16 cellular contexts compared by ENCODE assay signal in the genomic region with DNA sequence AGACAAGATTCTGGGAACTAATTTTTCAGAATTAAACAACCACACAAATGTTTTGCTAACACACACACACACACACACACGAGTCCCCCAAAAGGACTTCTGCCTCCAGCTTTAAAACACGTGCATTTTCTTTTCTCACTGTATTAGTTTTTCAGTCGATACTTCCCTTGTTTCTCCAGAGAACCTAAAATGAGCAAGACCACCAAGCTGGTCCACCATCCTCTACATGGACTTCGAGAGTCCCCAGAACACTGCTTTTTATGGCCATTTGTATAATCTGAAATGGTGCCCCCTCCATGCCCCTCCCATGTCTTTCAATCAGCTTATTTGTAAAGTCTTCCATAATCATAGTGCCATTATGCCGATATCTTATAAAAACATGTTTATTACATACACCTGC. TPM values are rescaled to one million over a fixed set of nuclear protein-coding genes. Genes with fewer than 3 reads are reported as not detected.
DNase-seq lines count a peak whose midpoint lies in the region; ATAC-seq and TF ChIP-seq lines count a peak whose summit lies in the region.
"Had no signal": no experiment of that assay in that cellular context is flagged by ENCODE, and none has a peak within 500 bp of the region (broad histone marks: within the 10 kb centered on the region; RNA-seq: fewer than 3 reads in every experiment).

No MANE protein-coding gene starts in this region.

- intact Hi-C loops in OCI-LY7 (cut with micrococcal nuclease; ENCODE audit: unreplicated experiment): loop anchor here (1.0 to 10.0 kb wide), 5 partner anchors 76 to 584 kb away; a partner anchor contains a TSS
- intact Hi-C loops in colonic mucosa (cut with DNase I): no loop called here
- intact Hi-C loops in right cardiac atrium (cut with DNase I): no loop called here
- intact Hi-C loops in tibial artery (cut with DNase I; ENCODE audit: low total_unique reads): no loop called here

- H4K20me1 ChIP-seq in OCI-LY7 (ENCODE audit: insufficient read depth, low read length): no peaks in the 10 kb centered on the region

- DNase-seq in activated T-cell treated with anti-CD3 and anti-CD28 coated beads, Interleukin-2, amount 50 U/mL, for 24 hours: no peak
- DNase-seq in activated T-cell treated with anti-CD3 and anti-CD28 coated beads for 4 hours: no peak
- no peak for DNase-seq in OCI-LY7 (ENCODE audit: low spot score)
- no peak for DNase-seq in colonic mucosa
- no peak for DNase-seq in stimulated activated naive CD8-positive, alpha-beta T cell treated with anti-CD3 and anti-CD28 coated beads, Interleukin-15, amount 100 ng/mL, for 72 hours
- DNase-seq in right cardiac atrium: no peak
- no peak for DNase-seq in tibial artery
- DNase-seq: GM23248, hippocampal formation, NCI-H1092, NCI-H2227 treated with DMSO at 0.1 percent for 48 hours, uterus, WERI-Rb-1 had no signal

- H3K4me2 ChIP-seq in OCI-LY7 (ENCODE audit: low read length): peak overlapping the region; percentile 87

- H3K9me3 ChIP-seq in OCI-LY7 (ENCODE audit: low read length) (no peaks in the 10 kb centered on the region), colonic mucosa (no peaks in the 10 kb centered on the region), right cardiac atrium (ENCODE audit: control insufficient read depth, low read length) (no peaks in the 10 kb centered on the region), tibial artery (no peaks in the 10 kb centered on the region)
- H3K9me3 ChIP-seq: uterus had no signal

- H3K4me1 ChIP-seq in OCI-LY7 (ENCODE audit: insufficient read depth, low read length, poor library complexity, severe bottlenecking) (peaks cover 93% of the 10 kb centered on the region), colonic mucosa (peaks cover 4% of the 10 kb centered on the region), right cardiac atrium (ENCODE audit: control insufficient read depth, insufficient read depth, low read length) (peaks cover 2% of the 10 kb centered on the region), tibial artery (no peaks in the 10 kb centered on the region)
- H3K4me1 ChIP-seq: uterus had no signal

- CTCF ChIA-PET in OCI-LY7 (lab: Charles Lee; ENCODE audit: unreplicated experiment): no interaction called here

- H3K4me1 Mint-ChIP-seq in activated T-cell treated with anti-CD3 and anti-CD28 coated beads, Interleukin-2, amount 50 U/mL, for 24 hours (ENCODE audit: low read depth): peaks cover 97% of the 10 kb centered on the region
- peaks cover 98% of the 10 kb centered on the region for H3K4me1 Mint-ChIP-seq in stimulated activated naive CD8-positive, alpha-beta T cell treated with anti-CD3 and anti-CD28 coated beads, Interleukin-15, amount 100 ng/mL, for 72 hours

- peaks cover 7% of the 10 kb centered on the region for H3K9me3 Mint-ChIP-seq in activated T-cell treated with anti-CD3 and anti-CD28 coated beads, Interleukin-2, amount 50 U/mL, for 24 hours
- H3K9me3 Mint-ChIP-seq in stimulated activated naive CD8-positive, alpha-beta T cell treated with anti-CD3 and anti-CD28 coated beads, Interleukin-15, amount 100 ng/mL, for 72 hours: peaks cover 7 to 8% of the 10 kb centered on the region in 2 donors

- peak overlapping the region; percentile 42 for H3K4me3 ChIP-seq in OCI-LY7 (ENCODE audit: low read depth, low read length, poor library complexity, severe bottlenecking)
- no peak overlapping the region for H3K4me3 ChIP-seq in colonic mucosa
- H3K4me3 ChIP-seq in right cardiac atrium (ENCODE audit: low read length): no peak overlapping the region
- no peak overlapping the region for H3K4me3 ChIP-seq in tibial artery
- H3K4me3 ChIP-seq: GM23248, uterus had no signal

- H3K36me3 ChIP-seq in OCI-LY7 (ENCODE audit: insufficient read depth, low read length) (no peaks in the 10 kb centered on the region), colonic mucosa (no peaks in the 10 kb centered on the region), tibial artery (no peaks in the 10 kb centered on the region)
- H3K36me3 ChIP-seq: uterus, WERI-Rb-1 had no signal

- POLR2A ChIA-PET in OCI-LY7 (lab: Charles Lee): interaction anchor here (0.7 to 8.9 kb wide), 9 partner anchors 9 to 189 kb away, joined by 3 to 114 read pairs (median 4); a partner anchor contains a TSS

- WGBS in right cardiac atrium: 84% methylated on average over 5 of the region's 5 CpGs

- H3K27me3 Mint-ChIP-seq in activated T-cell treated with anti-CD3 and anti-CD28 coated beads, Interleukin-2, amount 50 U/mL, for 24 hours: no peaks in the 10 kb centered on the region
- H3K27me3 Mint-ChIP-seq in stimulated activated naive CD8-positive, alpha-beta T cell treated with anti-CD3 and anti-CD28 coated beads, Interleukin-15, amount 100 ng/mL, for 72 hours: no peaks in the 10 kb centered on the region

- H3K4me3 Mint-ChIP-seq in activated T-cell treated with anti-CD3 and anti-CD28 coated beads, Interleukin-2, amount 50 U/mL, for 24 hours: peak overlapping the region; percentile 66
- peak overlapping the region; percentile 59 to 81 for H3K4me3 Mint-ChIP-seq in stimulated activated naive CD8-positive, alpha-beta T cell treated with anti-CD3 and anti-CD28 coated beads, Interleukin-15, amount 100 ng/mL, for 72 hours

- H3K27ac Mint-ChIP-seq in activated T-cell treated with anti-CD3 and anti-CD28 coated beads, Interleukin-2, amount 50 U/mL, for 24 hours: peak overlapping the region; percentile 92
- peak overlapping the region; percentile 92 to 99 for H3K27ac Mint-ChIP-seq in stimulated activated naive CD8-positive, alpha-beta T cell treated with anti-CD3 and anti-CD28 coated beads, Interleukin-15, amount 100 ng/mL, for 72 hours

- H3K79me2 ChIP-seq in OCI-LY7 (ENCODE audit: insufficient read depth, low read depth, low read length): no peaks in the 10 kb centered on the region

- TF ChIP-seq CTCF in OCI-LY7 (conservative IDR thresholded peaks at IDR 0.05; ENCODE audit: low read length): no peak
- no peak for TF ChIP-seq CTCF in colonic mucosa (IDR thresholded peaks at IDR 0.05)
- no peak for TF ChIP-seq CTCF in tibial artery (IDR thresholded peaks at IDR 0.05)

- no peak overlapping the region for H3K9ac ChIP-seq in colonic mucosa (ENCODE audit: low read depth in 2 of 2, low read length in 2 of 2)
- H3K9ac ChIP-seq: GM23248 had no signal

- H3K36me3 Mint-ChIP-seq in activated T-cell treated with anti-CD3 and anti-CD28 coated beads, Interleukin-2, amount 50 U/mL, for 24 hours (ENCODE audit: low read depth): no peaks in the 10 kb centered on the region

- H3K27me3 ChIP-seq in colonic mucosa (no peaks in the 10 kb centered on the region), right cardiac atrium (ENCODE audit: control insufficient read depth, insufficient read depth) (no peaks in the 10 kb centered on the region), tibial artery (no peaks in the 10 kb centered on the region)
- H3K27me3 ChIP-seq: uterus had no signal

- ATAC-seq in stimulated activated naive CD8-positive, alpha-beta T cell treated with anti-CD3 and anti-CD28 coated beads, Interleukin-15, amount 100 ng/mL, for 72 hours: no peak
- ATAC-seq in right cardiac atrium (no peak), GM19023 (IDR thresholded peaks at IDR 0.05; ENCODE audit: unreplicated experiment) (no peak)
- ATAC-seq: SK-N-SH treated with all-trans-retinoic acid at 6 μM for 48 hours had no signal

- H3K27ac ChIP-seq in OCI-LY7 (ENCODE audit: low read depth, low read length, poor library complexity, severe bottlenecking) (peak overlapping the region; percentile 97), colonic mucosa (peak overlapping the region; percentile 55), right cardiac atrium (ENCODE audit: low read length) (no peak overlapping the region), tibial artery (no peak overlapping the region)
- H3K27ac ChIP-seq: GM23248, uterus, WERI-Rb-1 had no signal

- H2AFZ ChIP-seq in OCI-LY7 (ENCODE audit: low read length): peak overlapping the region; percentile 77; the same call in 1 of the 2 replicates
- H2AFZ ChIP-seq: GM23248 had no signal

- H3K9me2 ChIP-seq in OCI-LY7 (ENCODE audit: insufficient read depth, low read length): no peaks in the 10 kb centered on the region

- no TSS peak for BruUV-seq in OCI-LY7 (replicated peaks; lab: Mats Ljungman, UMichigan)

RNA-seq across cellular contexts. Expression of a gene that starts 10.8 kb away (rescaled TPM):
- total RNA-seq in OCI-LY7 (2014; rRNA removed; shearing (Covaris generic)): 37.1 and 50.6 TPM in 2 replicates
- total RNA-seq in OCI-LY7 (2022) (88.7 and 95.4 TPM in 2 replicates), colonic mucosa (under 1 TPM; 0.49 to 0.53 TPM), right cardiac atrium (10 to 100 TPM in 3 of 4 donors, 1 to 10 TPM in 1; 1.2 to 20.7 (median 14.7) TPM)
- 6.2 TPM for polyA plus RNA-seq in right cardiac atrium
- total RNA-seq: dermis microvascular lymphatic vessel endothelial cell, GM23248 had no signal

RNA-seq across cellular contexts. Expression of a gene that starts 16.3 kb away (rescaled TPM):
- 34.4 and 39.9 TPM in 2 replicates for total RNA-seq in OCI-LY7 (2014; rRNA removed; shearing (Covaris generic))
- total RNA-seq in OCI-LY7 (2022) (9.8 and 13.5 TPM in 2 replicates), colonic mucosa (10 to 100 TPM; 51.0 to 65.2 TPM), right cardiac atrium (1 to 10 TPM; 2.1 to 4.5 (median 4.1) TPM)
- polyA plus RNA-seq in right cardiac atrium: 2.1 TPM

Comparison
In these comparisons a context has a peak if more than half of its experiments do, and no peak if none do; other contexts are left out.
1. H3K27ac ChIP-seq: peak in OCI-LY7 (single experiment) and colonic mucosa (single experiment); none in right cardiac atrium (single experiment) and tibial artery (0 of 2).